Comparison of ENCODE assay signal across 16 cellular contexts in the genomic region with DNA sequence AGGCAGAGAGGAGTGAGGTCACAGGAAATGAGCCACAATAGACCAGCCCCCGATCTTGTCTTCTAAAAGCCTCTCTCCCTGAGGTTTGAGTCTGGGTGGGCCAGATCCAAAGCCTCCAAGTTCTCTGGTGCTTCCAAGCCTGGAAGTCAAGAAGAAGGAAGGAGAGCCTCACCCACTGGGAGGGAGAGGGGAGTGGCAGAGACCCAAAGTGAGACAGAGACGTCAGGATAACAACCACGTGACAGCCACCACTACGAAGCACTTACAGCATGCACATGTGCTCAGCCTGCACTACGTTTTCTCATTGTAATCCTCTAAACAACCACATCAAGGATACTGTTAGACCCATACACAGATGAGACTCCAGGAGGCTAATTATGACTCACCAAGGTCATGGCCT.
DNase-seq lines count a peak whose midpoint lies in the region; FAIRE-seq and TF ChIP-seq lines count a peak whose summit lies in the region.
"Had no signal": no experiment of that assay in that cellular context is flagged by ENCODE, and none has a peak within 500 bp of the region (broad histone marks: within the 10 kb centered on the region; RNA-seq: fewer than 3 reads in every experiment).

No MANE protein-coding gene starts in this region.

- H3K4me1 ChIP-seq in endodermal cell (ENCODE audit: control insufficient read depth, insufficient read depth, low read length) (no peaks in the 10 kb centered on the region), osteoblast (ENCODE audit: insufficient read depth, low read length) (peaks cover 5% of the 10 kb centered on the region), PC-9 (replicated peaks; ENCODE audit: insufficient read depth) (no peaks in the 10 kb centered on the region), uterus (no peaks in the 10 kb centered on the region)
- H3K4me1 ChIP-seq: body of pancreas, esophagus muscularis mucosa had no signal

- H3K27me3 Mint-ChIP-seq in endodermal cell (ENCODE audit: insufficient read depth): no peaks in the 10 kb centered on the region
- no peaks in the 10 kb centered on the region for H3K27me3 Mint-ChIP-seq in activated naive CD4-positive, alpha-beta T cell treated with anti-CD3 and anti-CD28 coated beads for 36 hours (ENCODE audit: low read depth)

- no peak overlapping the region for H3K4me2 ChIP-seq in osteoblast (ENCODE audit: insufficient read depth, low read length)
- no peak overlapping the region for H3K4me2 ChIP-seq in PC-9

- no peak overlapping the region for H3K27ac Mint-ChIP-seq in endodermal cell
- no peak overlapping the region for H3K27ac Mint-ChIP-seq in activated naive CD4-positive, alpha-beta T cell treated with anti-CD3 and anti-CD28 coated beads for 36 hours
- H3K27ac Mint-ChIP-seq: activated CD8-positive, alpha-beta memory T cell treated with anti-CD3 and anti-CD28 coated beads, Interleukin-2, amount 10 ng/mL, durations not matched to agents 7 days and 5 days; stimulated activated effector memory CD8-positive, alpha-beta T cell treated with anti-CD3 and anti-CD28 coated beads, Interleukin-12 subunit alpha, Interleukin-12 subunit beta, amount 100 ng/mL, for 72 hours had no signal

- no peak for TF ChIP-seq CTCF in endodermal cell (conservative IDR thresholded peaks at IDR 0.05)
- no peak for TF ChIP-seq CTCF in osteoblast (IDR thresholded peaks at IDR 0.05; ENCODE audit: extremely low read depth, low read depth, low read length)
- TF ChIP-seq CTCF in PC-9 (conservative IDR thresholded peaks at IDR 0.05): no peak
- no peak for TF ChIP-seq CTCF in uterus (IDR thresholded peaks at IDR 0.05)

- H3K4me3 ChIP-seq in endodermal cell (ENCODE audit: low read length) (no peak overlapping the region), osteoblast (ENCODE audit: insufficient read depth, low read length) (no peak overlapping the region), PC-9 (no peak overlapping the region), uterus (no peak overlapping the region)
- H3K4me3 ChIP-seq: body of pancreas, esophagus muscularis mucosa had no signal

- intact Hi-C loops in activated naive CD4-positive, alpha-beta T cell treated with anti-CD3 and anti-CD28 coated beads for 36 hours (cut with micrococcal nuclease): no loop called here
- intact Hi-C loops in PC-9 (cut with micrococcal nuclease; ENCODE audit: unreplicated experiment) (no loop called here), uterus (cut with DNase I; ENCODE audit: low total_unique reads) (no loop called here)

- CTCF ChIA-PET in activated naive CD4-positive, alpha-beta T cell treated with anti-CD3 and anti-CD28 coated beads for 36 hours (lab: Charles Lee): interaction anchor here (0.9 kb wide), 1 partner anchor 12 kb away, joined by 3 read pairs; no protein-coding TSS in a partner anchor
- CTCF ChIA-PET in PC-9 (lab: Charles Lee): no interaction called here

- H3K36me3 Mint-ChIP-seq in endodermal cell (ENCODE audit: low read depth): no peaks in the 10 kb centered on the region
- no peaks in the 10 kb centered on the region for H3K36me3 Mint-ChIP-seq in activated naive CD4-positive, alpha-beta T cell treated with anti-CD3 and anti-CD28 coated beads for 36 hours (ENCODE audit: low read depth)
- H3K36me3 Mint-ChIP-seq: activated CD8-positive, alpha-beta memory T cell treated with anti-CD3 and anti-CD28 coated beads, Interleukin-2, amount 10 ng/mL, durations not matched to agents 7 days and 5 days; stimulated activated effector memory CD8-positive, alpha-beta T cell treated with anti-CD3 and anti-CD28 coated beads, Interleukin-12 subunit alpha, Interleukin-12 subunit beta, amount 100 ng/mL, for 72 hours had no signal

- H3K27me3 ChIP-seq in endodermal cell (ENCODE audit: control insufficient read depth, insufficient read depth, low read length, poor library complexity, severe bottlenecking) (no peaks in the 10 kb centered on the region), osteoblast (ENCODE audit: insufficient read depth, low read length) (peaks cover 17% of the 10 kb centered on the region), PC-9 (ENCODE audit: insufficient read depth, low read depth) (peaks cover 14% of the 10 kb centered on the region), uterus (no peaks in the 10 kb centered on the region)
- H3K27me3 ChIP-seq: body of pancreas had no signal

- no peaks in the 10 kb centered on the region for H3K9me3 Mint-ChIP-seq in endodermal cell
- no peaks in the 10 kb centered on the region for H3K9me3 Mint-ChIP-seq in activated naive CD4-positive, alpha-beta T cell treated with anti-CD3 and anti-CD28 coated beads for 36 hours
- H3K9me3 Mint-ChIP-seq: stimulated activated effector memory CD8-positive, alpha-beta T cell treated with anti-CD3 and anti-CD28 coated beads, Interleukin-12 subunit alpha, Interleukin-12 subunit beta, amount 100 ng/mL, for 72 hours had no signal

- no peak overlapping the region for H3K9ac ChIP-seq in endodermal cell (ENCODE audit: extremely low read depth, low read length, poor library complexity, severe bottlenecking)

- H4K20me1 ChIP-seq in osteoblast (ENCODE audit: insufficient read depth, low read length) (no peaks in the 10 kb centered on the region), PC-9 (ENCODE audit: insufficient read depth) (no peaks in the 10 kb centered on the region)

- H3K36me3 ChIP-seq in endodermal cell (ENCODE audit: control insufficient read depth, insufficient read depth, low read length) (no peaks in the 10 kb centered on the region), osteoblast (ENCODE audit: insufficient read depth, low read length) (no peaks in the 10 kb centered on the region), PC-9 (ENCODE audit: low read depth) (no peaks in the 10 kb centered on the region), uterus (no peaks in the 10 kb centered on the region)
- H3K36me3 ChIP-seq: esophagus muscularis mucosa had no signal

- BruUV-seq in PC-9 (replicated peaks; lab: Mats Ljungman, UMichigan): no TSS peak

- WGBS in endodermal cell (ENCODE audit: insufficient coverage in 1 of 2, insufficient read length in 1 of 2), 2 experiments: 78 to 84% methylated on average over 2 to 5 of the region's 5 CpGs

- no peak overlapping the region for H3K4me3 Mint-ChIP-seq in endodermal cell
- H3K4me3 Mint-ChIP-seq in activated naive CD4-positive, alpha-beta T cell treated with anti-CD3 and anti-CD28 coated beads for 36 hours: no peak overlapping the region
- H3K4me3 Mint-ChIP-seq: activated CD8-positive, alpha-beta memory T cell treated with anti-CD3 and anti-CD28 coated beads, Interleukin-2, amount 10 ng/mL, durations not matched to agents 7 days and 5 days; stimulated activated effector memory CD8-positive, alpha-beta T cell treated with anti-CD3 and anti-CD28 coated beads, Interleukin-12 subunit alpha, Interleukin-12 subunit beta, amount 100 ng/mL, for 72 hours had no signal

- TF ChIP-seq POLR2A in GM12892 (IDR thresholded peaks at IDR 0.05; ENCODE audit: low read depth, low read length) (no peak), uterus (IDR thresholded peaks at IDR 0.05) (no peak)

- no peaks in the 10 kb centered on the region for H3F3A ChIP-seq in PC-9 (ENCODE audit: insufficient read depth, low read depth)

- POLR2A ChIA-PET in PC-9 (lab: Charles Lee; ENCODE audit: unreplicated experiment): no interaction called here

- H3K4me1 Mint-ChIP-seq in endodermal cell: no peaks in the 10 kb centered on the region
- no peaks in the 10 kb centered on the region for H3K4me1 Mint-ChIP-seq in activated naive CD4-positive, alpha-beta T cell treated with anti-CD3 and anti-CD28 coated beads for 36 hours (ENCODE audit: low read depth)
- H3K4me1 Mint-ChIP-seq: stimulated activated effector memory CD8-positive, alpha-beta T cell treated with anti-CD3 and anti-CD28 coated beads, Interleukin-12 subunit alpha, Interleukin-12 subunit beta, amount 100 ng/mL, for 72 hours had no signal

- FAIRE-seq in GM12892 (lab: Jason Lieb, UNC): peak; percentile 27
- FAIRE-seq: GM12891, islet of Langerhans had no signal

- no peak overlapping the region for H3K27ac ChIP-seq in endodermal cell (ENCODE audit: low read depth, low read length)
- H3K27ac ChIP-seq in osteoblast (ENCODE audit: low read depth, low read length): no peak overlapping the region
- no peak overlapping the region for H3K27ac ChIP-seq in PC-9
- H3K27ac ChIP-seq in uterus: no peak overlapping the region
- H3K27ac ChIP-seq: body of pancreas, esophagus muscularis mucosa had no signal

- no peak for DNase-seq in GM12892 (ENCODE audit: insufficient read length)
- peak; percentile 12 for DNase-seq in NCI-H69 (lab: John Stamatoyannopoulos, UW)
- peak; percentile 29 for DNase-seq in endodermal cell
- peak; percentile 1 for DNase-seq in osteoblast (ENCODE audit: insufficient read length, low spot score, missing footprints)
- DNase-seq in activated naive CD4-positive, alpha-beta T cell treated with anti-CD3 and anti-CD28 coated beads for 36 hours: no peak
- no peak for DNase-seq in PC-9
- no peak for DNase-seq in uterus
- DNase-seq in AML-193 (lab: John Stamatoyannopoulos, UW): no peak
- DNase-seq: activated CD8-positive, alpha-beta memory T cell treated with anti-CD3 and anti-CD28 coated beads, Interleukin-2, amount 10 ng/mL, durations not matched to agents 7 days and 5 days; body of pancreas; NCI-H2029; stimulated activated CD4-positive, alpha-beta T cell treated with anti-CD3 and anti-CD28 coated beads, Interleukin-15, amount 100 ng/mL, for 24 hours had no signal

- H3K79me2 ChIP-seq in osteoblast (ENCODE audit: insufficient read depth, low read length): no peaks in the 10 kb centered on the region
- H3K79me2 ChIP-seq in PC-9 (ENCODE audit: low read depth): no peaks in the 10 kb centered on the region

- no peaks in the 10 kb centered on the region for H3K9me2 ChIP-seq in PC-9 (ENCODE audit: insufficient read depth)

- H2AFZ ChIP-seq in osteoblast (ENCODE audit: low read length): peak overlapping the region; percentile 29
- H2AFZ ChIP-seq in PC-9: no peak overlapping the region

- H3K9me3 ChIP-seq in endodermal cell (ENCODE audit: control insufficient read depth, low read length) (no peaks in the 10 kb centered on the region), osteoblast (ENCODE audit: low read depth, low read length) (no peaks in the 10 kb centered on the region), PC-9 (ENCODE audit: insufficient read depth, low read depth) (no peaks in the 10 kb centered on the region), uterus (no peaks in the 10 kb centered on the region)
- H3K9me3 ChIP-seq: body of pancreas, esophagus muscularis mucosa had no signal

Comparison
In these comparisons a context has a peak if more than half of its experiments do, and no peak if none do; other contexts are left out.
1. DNase-seq: peak in NCI-H69 (single experiment), endodermal cell (single experiment) and osteoblast (single experiment); none in GM12892 (single experiment), activated naive CD4-positive, alpha-beta T cell treated with anti-CD3 and anti-CD28 coated beads for 36 hours (single experiment), PC-9 (0 of 2), uterus (0 of 2) and AML-193 (0 of 2).